In genomic region chr10:15259136-15259535, GRCh38 we compare ENCODE assay signal across 6 cellular contexts.
"Had no signal": no experiment of that assay in that cellular context is flagged by ENCODE, and none has a peak within 500 bp of the region (broad histone marks: within the 10 kb centered on the region; RNA-seq: fewer than 3 reads in every experiment).

No MANE protein-coding gene starts in this region.

- FAIRE-seq: HepG2, HTR-8/SVneo had no signal

- H3K27ac ChIP-seq: HL-60 had no signal

- DNase-seq: IMR-90, KBM-7, KG1 had no signal

- ATAC-seq: HepG2 had no signal
